ENCODE assay signal across 22 cellular contexts in genomic region chr10:11959966-11960365, GRCh38.
DNase-seq lines count a peak whose midpoint lies in the region; TF ChIP-seq lines count a peak whose summit lies in the region.
"Had no signal": no experiment of that assay in that cellular context is flagged by ENCODE, and none has a peak within 500 bp of the region (broad histone marks: within the 10 kb centered on the region; RNA-seq: fewer than 3 reads in every experiment).

No MANE protein-coding gene starts in this region.

- H3K9me3 Mint-ChIP-seq in activated CD4-positive, alpha-beta T cell treated with anti-CD3 and anti-CD28 coated beads, Interleukin-2, amount 10 ng/mL, durations not matched to agents 24 days and 14 days: no peaks in the 10 kb centered on the region
- H3K9me3 Mint-ChIP-seq in endothelial cell (ENCODE audit: unreplicated experiment) (no peaks in the 10 kb centered on the region), type B pancreatic cell (no peaks in the 10 kb centered on the region)
- H3K9me3 Mint-ChIP-seq: CD8-positive, alpha-beta T cell had no signal

- H3K4me3 ChIP-seq in hepatocyte: no peak overlapping the region
- H3K4me3 ChIP-seq: K562 had no signal

- no peaks in the 10 kb centered on the region for H4K20me1 ChIP-seq in hepatocyte (ENCODE audit: insufficient read depth, poor library complexity, severe bottlenecking)

- WGBS in hepatocyte (ENCODE audit: low lambda C conversion rate, missing lambda C conversion rate): 88% methylated on average over 4 of the region's 4 CpGs

- no peaks in the 10 kb centered on the region for H3K9me3 ChIP-seq in hepatocyte (ENCODE audit: low read depth)
- H3K9me3 ChIP-seq: Caco-2 had no signal

- TF ChIP-seq CTCF in hepatocyte (IDR thresholded peaks at IDR 0.05; ENCODE audit: poor library complexity) (no peak), endothelial cell (IDR thresholded peaks at IDR 0.05; ENCODE audit: unreplicated experiment) (no peak), type B pancreatic cell (conservative IDR thresholded peaks at IDR 0.05) (no peak)

- H3K9me2 ChIP-seq in hepatocyte (replicated peaks; ENCODE audit: insufficient read depth): no peaks in the 10 kb centered on the region

- H3K27ac ChIP-seq in hepatocyte: peak overlapping the region; percentile 23
- H3K27ac ChIP-seq: 22Rv1, C4-2B had no signal

- H3K36me3 Mint-ChIP-seq in activated CD4-positive, alpha-beta T cell treated with anti-CD3 and anti-CD28 coated beads, Interleukin-2, amount 10 ng/mL, durations not matched to agents 24 days and 14 days (ENCODE audit: low read depth): peaks cover 60% of the 10 kb centered on the region
- H3K36me3 Mint-ChIP-seq in endothelial cell (ENCODE audit: low read depth, unreplicated experiment): peaks cover 34% of the 10 kb centered on the region
- peaks cover 50% of the 10 kb centered on the region for H3K36me3 Mint-ChIP-seq in type B pancreatic cell

- no peaks in the 10 kb centered on the region for H3K36me3 ChIP-seq in hepatocyte (replicated peaks; ENCODE audit: insufficient read depth, low read depth)

- no peak overlapping the region for H3K27ac Mint-ChIP-seq in activated CD4-positive, alpha-beta T cell treated with anti-CD3 and anti-CD28 coated beads, Interleukin-2, amount 10 ng/mL, durations not matched to agents 24 days and 14 days
- H3K27ac Mint-ChIP-seq in endothelial cell (ENCODE audit: unreplicated experiment) (no peak overlapping the region), type B pancreatic cell (no peak overlapping the region)
- H3K27ac Mint-ChIP-seq: B cell; CD8-positive, alpha-beta T cell had no signal

- H3K4me2 ChIP-seq in hepatocyte: no peak overlapping the region

- no peaks in the 10 kb centered on the region for H3K79me2 ChIP-seq in hepatocyte

- H2AFZ ChIP-seq in hepatocyte: no peak overlapping the region

- no peaks in the 10 kb centered on the region for H3K4me1 ChIP-seq in hepatocyte (ENCODE audit: insufficient read depth)

- H3K27me3 Mint-ChIP-seq in activated CD4-positive, alpha-beta T cell treated with anti-CD3 and anti-CD28 coated beads, Interleukin-2, amount 10 ng/mL, durations not matched to agents 24 days and 14 days: no peaks in the 10 kb centered on the region
- H3K27me3 Mint-ChIP-seq in endothelial cell (ENCODE audit: unreplicated experiment): no peaks in the 10 kb centered on the region
- H3K27me3 Mint-ChIP-seq in type B pancreatic cell: no peaks in the 10 kb centered on the region
- H3K27me3 Mint-ChIP-seq: B cell had no signal

- peak; percentile 24 for DNase-seq in activated CD4-positive, alpha-beta T cell treated with anti-CD3 and anti-CD28 coated beads, Interleukin-2, amount 10 ng/mL, durations not matched to agents 24 days and 14 days
- no peak for DNase-seq in activated CD4-positive, alpha-beta T cell treated with anti-CD3 and anti-CD28 coated beads, Interleukin-2, amount 50 U/mL, for 48 hours
- no peak for DNase-seq in hepatocyte (ENCODE audit: low spot score)
- peak; percentile 9 for DNase-seq in renal cortical epithelial cell (ENCODE audit: low read depth)
- no peak for DNase-seq in endothelial cell (ENCODE audit: low spot score)
- DNase-seq in cerebellar nuclear complex (lab: John Stamatoyannopoulos, UW): no peak
- DNase-seq in type B pancreatic cell (ENCODE audit: extremely low spot score, unreplicated experiment): no peak
- DNase-seq: Caco-2; CD8-positive, alpha-beta T cell; MV-4-11; NCI-H1105 treated with DMSO at 0.1 percent for 48 hours; NCI-H146; NCI-H2029 treated with DMSO at 0.1 percent for 48 hours; NCI-H446 treated with DMSO at 0.1 percent for 48 hours; NCI-H526; NCI-H82; NK-92 treated with Interleukin-12 subunit alpha and Interleukin-12 subunit beta, amount 100 ng/mL, for 24 hours; PC-3 had no signal

- H3K4me3 Mint-ChIP-seq in activated CD4-positive, alpha-beta T cell treated with anti-CD3 and anti-CD28 coated beads, Interleukin-2, amount 10 ng/mL, durations not matched to agents 24 days and 14 days: no peak overlapping the region
- H3K4me3 Mint-ChIP-seq in endothelial cell (ENCODE audit: unreplicated experiment) (no peak overlapping the region), type B pancreatic cell (no peak overlapping the region)
- H3K4me3 Mint-ChIP-seq: B cell; CD8-positive, alpha-beta T cell had no signal

- no peaks in the 10 kb centered on the region for H3K27me3 ChIP-seq in hepatocyte

- intact Hi-C loops in activated CD4-positive, alpha-beta T cell treated with anti-CD3 and anti-CD28 coated beads, Interleukin-2, amount 10 ng/mL, durations not matched to agents 24 days and 14 days (cut with micrococcal nuclease): no loop called here

- peaks cover 2% of the 10 kb centered on the region for H3K4me1 Mint-ChIP-seq in activated CD4-positive, alpha-beta T cell treated with anti-CD3 and anti-CD28 coated beads, Interleukin-2, amount 10 ng/mL, durations not matched to agents 24 days and 14 days
- H3K4me1 Mint-ChIP-seq in endothelial cell (ENCODE audit: unreplicated experiment) (no peaks in the 10 kb centered on the region), type B pancreatic cell (ENCODE audit: unreplicated experiment) (no peaks in the 10 kb centered on the region)
- H3K4me1 Mint-ChIP-seq: B cell had no signal

Comparison
In these comparisons a context has a peak if more than half of its experiments do, and no peak if none do; other contexts are left out.
1. DNase-seq: peak in activated CD4-positive, alpha-beta T cell treated with anti-CD3 and anti-CD28 coated beads, Interleukin-2, amount 10 ng/mL, durations not matched to agents 24 days and 14 days (single experiment) and renal cortical epithelial cell (single experiment); none in activated CD4-positive, alpha-beta T cell treated with anti-CD3 and anti-CD28 coated beads, Interleukin-2, amount 50 U/mL, for 48 hours (0 of 2), hepatocyte (single experiment), endothelial cell (single experiment), cerebellar nuclear complex (0 of 2) and type B pancreatic cell (single experiment).